4 cellular contexts compared by ENCODE assay signal in the genomic region with DNA sequence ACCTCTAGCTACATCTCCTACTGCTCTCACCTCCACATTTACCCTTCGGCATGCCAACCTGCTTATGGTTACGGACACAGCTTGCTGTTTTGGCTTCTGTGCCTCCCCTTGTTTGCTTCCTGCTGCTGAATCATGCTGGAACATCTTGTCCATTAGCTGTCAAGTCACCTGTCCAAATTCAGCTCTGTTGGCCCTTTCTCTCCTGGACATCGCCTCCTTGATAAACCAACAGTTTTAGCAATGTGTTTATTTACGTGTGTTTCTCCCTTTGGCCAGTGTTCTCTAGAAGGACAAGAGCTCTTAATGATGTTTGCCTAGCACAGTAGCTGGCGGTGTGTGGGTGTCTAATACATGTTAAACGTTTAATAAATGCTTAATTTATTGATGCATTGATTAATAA. TPM values are rescaled to one million over a fixed set of nuclear protein-coding genes. Genes with fewer than 3 reads are reported as not detected.
"Had no signal": no experiment of that assay in that cellular context is flagged by ENCODE, and none has a peak within 500 bp of the region (broad histone marks: within the 10 kb centered on the region; RNA-seq: fewer than 3 reads in every experiment).

No MANE protein-coding gene starts in this region.

RNA-seq across cellular contexts. Expression of a gene that starts 31.4 kb away (rescaled TPM):
- total RNA-seq: colonic mucosa, endodermal cell, foreskin keratinocyte, heart left ventricle had no signal
